In the genomic region with DNA sequence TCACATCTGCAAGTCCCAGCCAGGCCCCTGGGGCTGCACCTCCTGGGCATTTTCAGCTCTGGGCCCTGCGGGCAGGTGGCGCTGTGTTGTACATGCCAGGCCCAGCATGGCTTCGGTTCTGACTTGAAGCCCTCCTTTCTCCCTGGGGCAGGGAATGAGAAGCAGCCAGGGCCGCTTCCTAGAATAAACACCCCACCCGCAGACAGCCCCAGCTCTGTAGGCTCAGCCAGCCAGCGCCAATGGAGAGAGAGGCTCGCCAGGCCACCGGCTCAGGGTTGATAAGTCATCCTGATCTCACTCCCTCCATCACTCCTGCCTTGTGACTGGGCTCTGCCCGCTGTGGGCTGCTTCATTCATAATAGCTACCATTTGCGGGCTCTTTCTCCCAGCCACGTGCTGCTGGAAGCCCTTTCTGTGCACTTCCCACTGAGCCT, we compare ENCODE assay signal across 1 cellular context.
TF ChIP-seq lines count a peak whose summit lies in the region.

No MANE protein-coding gene starts in this region.

TF ChIP-seq in HEK293, 187 proteins besides CTCF, POLR2A, EP300 and RAD21 (continued from another document):
- TF ChIP-seq ZNF148 (tag by site-specific recombination; IDR thresholded peaks at IDR 0.05; ENCODE audit: borderline replicate concordance): no peak
- no peak for TF ChIP-seq GLI4 (tag by site-specific recombination; IDR thresholded peaks at IDR 0.05)
- peak; percentile 90 for TF ChIP-seq ZSCAN30 (tag by site-specific recombination; IDR thresholded peaks at IDR 0.05)
- no peak for TF ChIP-seq ZNF621 (tag by site-specific recombination; IDR thresholded peaks at IDR 0.05)
- no peak for TF ChIP-seq ZNF792 (tag by site-specific recombination; IDR thresholded peaks at IDR 0.05)
- TF ChIP-seq, protein P1, sequence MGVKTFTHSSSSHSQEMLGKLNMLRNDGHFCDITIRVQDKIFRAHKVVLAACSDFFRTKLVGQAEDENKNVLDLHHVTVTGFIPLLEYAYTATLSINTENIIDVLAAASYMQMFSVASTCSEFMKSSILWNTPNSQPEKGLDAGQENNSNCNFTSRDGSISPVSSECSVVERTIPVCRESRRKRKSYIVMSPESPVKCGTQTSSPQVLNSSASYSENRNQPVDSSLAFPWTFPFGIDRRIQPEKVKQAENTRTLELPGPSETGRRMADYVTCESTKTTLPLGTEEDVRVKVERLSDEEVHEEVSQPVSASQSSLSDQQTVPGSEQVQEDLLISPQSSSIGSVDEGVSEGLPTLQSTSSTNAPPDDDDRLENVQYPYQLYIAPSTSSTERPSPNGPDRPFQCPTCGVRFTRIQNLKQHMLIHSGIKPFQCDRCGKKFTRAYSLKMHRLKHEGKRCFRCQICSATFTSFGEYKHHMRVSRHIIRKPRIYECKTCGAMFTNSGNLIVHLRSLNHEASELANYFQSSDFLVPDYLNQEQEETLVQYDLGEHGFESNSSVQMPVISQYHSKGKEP (tag by site-specific recombination; IDR thresholded peaks at IDR 0.05): no peak
- TF ChIP-seq ZIC2 (tag by site-specific recombination; IDR thresholded peaks at IDR 0.05): peak; percentile 94
- peak; percentile 31; the same call in 1 of the 2 replicates for TF ChIP-seq GLIS2 (tag by site-specific recombination; IDR thresholded peaks at IDR 0.05)
- TF ChIP-seq ZBTB17 (tag by site-specific recombination; IDR thresholded peaks at IDR 0.05): peak; percentile 70
- TF ChIP-seq ZNF561 (tag by site-specific recombination; IDR thresholded peaks at IDR 0.05; ENCODE audit: borderline replicate concordance): peak; percentile 66; the same call in 1 of the 2 replicates
- no peak for TF ChIP-seq ZNF423 (tag by site-specific recombination; IDR thresholded peaks at IDR 0.05)
- TF ChIP-seq, protein P2, sequence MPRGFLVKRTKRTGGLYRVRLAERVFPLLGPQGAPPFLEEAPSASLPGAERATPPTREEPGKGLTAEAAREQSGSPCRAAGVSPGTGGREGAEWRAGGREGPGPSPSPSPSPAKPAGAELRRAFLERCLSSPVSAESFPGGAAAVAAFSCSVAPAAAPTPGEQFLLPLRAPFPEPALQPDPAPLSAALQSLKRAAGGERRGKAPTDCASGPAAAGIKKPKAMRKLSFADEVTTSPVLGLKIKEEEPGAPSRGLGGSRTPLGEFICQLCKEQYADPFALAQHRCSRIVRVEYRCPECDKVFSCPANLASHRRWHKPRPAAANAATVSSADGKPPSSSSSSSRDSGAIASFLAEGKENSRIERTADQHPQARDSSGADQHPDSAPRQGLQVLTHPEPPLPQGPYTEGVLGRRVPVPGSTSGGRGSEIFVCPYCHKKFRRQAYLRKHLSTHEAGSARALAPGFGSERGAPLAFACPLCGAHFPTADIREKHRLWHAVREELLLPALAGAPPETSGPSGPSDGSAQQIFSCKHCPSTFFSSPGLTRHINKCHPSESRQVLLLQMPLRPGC (tag by site-specific recombination; IDR thresholded peaks at IDR 0.05): no peak
- TF ChIP-seq KLF1 (tag by site-specific recombination; IDR thresholded peaks at IDR 0.05): 0 out of 2 replicates have a peak, but pooled peaks have one; percentile 17
- peak; percentile 34; the same call in 1 of the 2 replicates for TF ChIP-seq ZBTB20 (tag by site-specific recombination; IDR thresholded peaks at IDR 0.05)
- TF ChIP-seq ZNF530 (tag by site-specific recombination; IDR thresholded peaks at IDR 0.05; ENCODE audit: low read depth): no peak
TF ChIP-seq in HEK293: peak in this region for 7.
